In the genomic region with DNA sequence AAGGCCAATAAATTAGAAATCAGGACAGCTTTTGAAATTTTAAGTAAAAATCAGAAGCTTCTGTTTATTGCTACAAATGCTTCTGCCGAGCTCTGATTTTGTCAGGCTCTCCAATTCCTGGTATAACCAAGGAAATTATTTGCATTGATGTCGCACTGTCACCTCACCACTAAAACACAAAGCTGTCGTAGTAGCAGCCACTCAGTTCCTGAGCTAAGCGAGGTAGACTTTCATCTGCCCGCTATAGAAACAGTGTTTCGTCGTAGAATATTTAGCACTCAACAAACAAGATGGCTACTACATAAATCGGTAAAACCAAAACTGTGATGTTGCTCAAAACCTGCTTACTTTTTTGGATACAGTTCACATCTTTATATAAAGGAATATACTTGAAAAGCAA, we compare ENCODE assay signal across 1 cellular context.
TF ChIP-seq lines count a peak whose summit lies in the region.

No MANE protein-coding gene starts in this region.

TF ChIP-seq in IMR-90, 13 proteins besides CTCF, POLR2A, EP300 and RAD21:
- no peak for TF ChIP-seq RCOR1 (IDR thresholded peaks at IDR 0.05; ENCODE audit: insufficient replicate concordance, low read length)
- TF ChIP-seq ELK1 (IDR thresholded peaks at IDR 0.05; ENCODE audit: borderline replicate concordance, low read depth, low read length) = no peak
- no peak for TF ChIP-seq CHD1 (IDR thresholded peaks at IDR 0.05; ENCODE audit: low read depth, low read length)
- no peak for TF ChIP-seq MAZ (IDR thresholded peaks at IDR 0.05; ENCODE audit: borderline replicate concordance, low read depth, low read length)
- no peak for TF ChIP-seq MAFK (IDR thresholded peaks at IDR 0.05; ENCODE audit: low read depth, low read length)
- TF ChIP-seq FOS (IDR thresholded peaks at IDR 0.05; ENCODE audit: low read depth, low read length) = no peak
- TF ChIP-seq USF2 (IDR thresholded peaks at IDR 0.05; ENCODE audit: low read depth, low read length) = no peak
- no peak for TF ChIP-seq BHLHE40 (IDR thresholded peaks at IDR 0.05; ENCODE audit: low read depth, low read length)
- no peak for TF ChIP-seq RFX5 (IDR thresholded peaks at IDR 0.05; ENCODE audit: low read depth, low read length)
- TF ChIP-seq NFE2L2 (IDR thresholded peaks at IDR 0.05; ENCODE audit: low read depth, low read length) = no peak
- no peak for TF ChIP-seq MXI1 (IDR thresholded peaks at IDR 0.05; ENCODE audit: borderline replicate concordance, low read depth, low read length)
- TF ChIP-seq SMC3 (IDR thresholded peaks at IDR 0.05; ENCODE audit: low read depth, low read length) = no peak
- TF ChIP-seq CEBPB (IDR thresholded peaks at IDR 0.05; ENCODE audit: low read depth, low read length) = no peak
